Comparison of ENCODE assay signal across 8 cellular contexts in the genomic region with DNA sequence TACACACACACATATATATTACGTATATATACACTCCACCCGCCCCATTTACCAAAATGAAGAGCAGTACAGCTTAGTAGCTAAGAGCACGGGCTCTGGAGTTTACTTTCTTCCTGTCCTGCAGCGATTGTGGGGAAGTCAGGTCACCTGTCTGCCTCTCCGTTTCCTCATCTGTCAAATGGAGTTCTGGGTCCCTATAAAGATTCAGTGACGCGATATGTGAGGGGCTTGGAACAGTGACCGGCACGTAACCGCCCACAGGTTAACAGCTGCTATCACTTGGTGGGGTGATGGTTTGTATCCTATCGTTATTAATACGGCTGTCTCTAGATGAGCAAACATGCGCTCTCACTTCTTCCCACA. TPM values are rescaled to one million over a fixed set of nuclear protein-coding genes. Genes with fewer than 3 reads are reported as not detected.
DNase-seq lines count a peak whose midpoint lies in the region; ATAC-seq and TF ChIP-seq lines count a peak whose summit lies in the region.

No MANE protein-coding gene starts in this region.

- peak overlapping the region; percentile 79 to 83 for H3K4me3 ChIP-seq in ascending aorta

- H3K4me1 ChIP-seq in ascending aorta: peaks cover 0 to 13% of the 10 kb centered on the region in 2 donors

- no peaks in the 10 kb centered on the region for H3K9me3 ChIP-seq in ascending aorta

- DNase-seq in A172 (ENCODE audit: low spot score) (peak; percentile 35), NCI-H69 (lab: John Stamatoyannopoulos, UW) (peak; percentile 74), ascending aorta (ENCODE audit: low spot score in 2 of 2) (no peak), iPS-NIHi11 (ENCODE audit: low spot score) (peak; percentile 58), HK-2 (ENCODE audit: unreplicated experiment) (no peak)
- DNase-seq in stimulated activated CD4-positive, alpha-beta T cell treated with anti-CD3 and anti-CD28 coated beads, Interleukin-15, amount 100 ng/mL, for 24 hours: peak; percentile 48

- H3K36me3 ChIP-seq in ascending aorta: no peaks in the 10 kb centered on the region

- peak overlapping the region; percentile 77 to 78 for H3K27ac ChIP-seq in ascending aorta

- peak; percentile 64 for ATAC-seq in GM18502 (IDR thresholded peaks at IDR 0.05; ENCODE audit: poor library complexity, unreplicated experiment)
- ATAC-seq in HG02885 (IDR thresholded peaks at IDR 0.05; ENCODE audit: poor library complexity, unreplicated experiment): peak; percentile 65

- TF ChIP-seq CTCF in ascending aorta (IDR thresholded peaks at IDR 0.05): no peak

- H3K27me3 ChIP-seq in ascending aorta: no peaks in the 10 kb centered on the region

- intact Hi-C loops in ascending aorta (cut with DNase I): no loop called here

RNA-seq across cellular contexts. Expression of a gene that starts 0.5 kb away (rescaled TPM):
- total RNA-seq in A172 (2014; rRNA removed; shearing (Covaris generic)): 28.6 and 30.7 TPM in 2 replicates
- total RNA-seq in ascending aorta: 7.2 TPM

RNA-seq across cellular contexts. Expression of a gene that starts 0.5 kb away (rescaled TPM):
- 66.8 and 76.0 TPM in 2 replicates for total RNA-seq in A172 (2014; rRNA removed; shearing (Covaris generic))
- total RNA-seq in ascending aorta: 58.4 TPM

Comparison
In these comparisons a context has a peak if more than half of its experiments do, and no peak if none do; other contexts are left out.
1. DNase-seq: peak in A172 (single experiment), NCI-H69 (single experiment), iPS-NIHi11 (single experiment) and stimulated activated CD4-positive, alpha-beta T cell treated with anti-CD3 and anti-CD28 coated beads, Interleukin-15, amount 100 ng/mL, for 24 hours (single experiment); none in ascending aorta (0 of 2) and HK-2 (single experiment).